ENCODE assay signal across 1 cellular context in the genomic region with DNA sequence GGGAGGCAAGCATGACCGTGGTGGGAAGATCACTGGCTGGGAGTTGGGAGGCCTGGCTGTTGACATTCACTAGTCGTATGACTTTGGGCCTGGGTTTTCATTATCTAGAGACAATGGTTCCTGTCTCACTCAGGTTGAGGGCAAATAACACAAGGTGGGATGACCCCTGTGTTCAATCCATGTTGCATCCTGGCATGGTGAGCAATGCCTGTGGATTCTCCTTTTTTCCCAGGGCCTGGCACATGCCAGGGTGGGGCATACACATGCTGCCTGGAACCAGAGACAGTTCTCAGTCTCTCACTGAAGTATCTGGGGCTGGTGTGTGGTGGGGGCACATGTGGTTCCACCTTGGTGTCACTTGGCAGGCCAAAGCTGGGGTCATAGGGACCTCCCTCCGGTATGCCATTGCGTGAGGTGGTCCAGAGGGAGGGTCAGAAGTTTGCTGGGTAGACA.
TF ChIP-seq lines count a peak whose summit lies in the region.

No MANE protein-coding gene starts in this region.

TF ChIP-seq in K562, 482 proteins besides CTCF, POLR2A, EP300 and RAD21:
- TF ChIP-seq POU5F1 (IDR thresholded peaks at IDR 0.05; ENCODE audit: borderline replicate concordance, low read depth, low read length, partially characterized antibody) (no peak), NR4A1 (CRISPR knock-in tag; IDR thresholded peaks at IDR 0.05) (no peak), NR4A1 (tag; IDR thresholded peaks at IDR 0.05) (0 out of 2 replicates have a peak, but pooled peaks have one; percentile 32), FOXK2 (conservative IDR thresholded peaks at IDR 0.05 in 1 of 2, IDR thresholded peaks at IDR 0.05 in 1 of 2; ENCODE audit: low read depth in 2 of 2) (0 out of 4 replicates have a peak, but pooled peaks of 1 of the 2 experiments have one; percentile 20), ZFPM2 (CRISPR knock-in tag; IDR thresholded peaks at IDR 0.05) (no peak), ARHGAP35 (IDR thresholded peaks at IDR 0.05; ENCODE audit: partially characterized antibody) (no peak)
- TF ChIP-seq, protein P1, sequence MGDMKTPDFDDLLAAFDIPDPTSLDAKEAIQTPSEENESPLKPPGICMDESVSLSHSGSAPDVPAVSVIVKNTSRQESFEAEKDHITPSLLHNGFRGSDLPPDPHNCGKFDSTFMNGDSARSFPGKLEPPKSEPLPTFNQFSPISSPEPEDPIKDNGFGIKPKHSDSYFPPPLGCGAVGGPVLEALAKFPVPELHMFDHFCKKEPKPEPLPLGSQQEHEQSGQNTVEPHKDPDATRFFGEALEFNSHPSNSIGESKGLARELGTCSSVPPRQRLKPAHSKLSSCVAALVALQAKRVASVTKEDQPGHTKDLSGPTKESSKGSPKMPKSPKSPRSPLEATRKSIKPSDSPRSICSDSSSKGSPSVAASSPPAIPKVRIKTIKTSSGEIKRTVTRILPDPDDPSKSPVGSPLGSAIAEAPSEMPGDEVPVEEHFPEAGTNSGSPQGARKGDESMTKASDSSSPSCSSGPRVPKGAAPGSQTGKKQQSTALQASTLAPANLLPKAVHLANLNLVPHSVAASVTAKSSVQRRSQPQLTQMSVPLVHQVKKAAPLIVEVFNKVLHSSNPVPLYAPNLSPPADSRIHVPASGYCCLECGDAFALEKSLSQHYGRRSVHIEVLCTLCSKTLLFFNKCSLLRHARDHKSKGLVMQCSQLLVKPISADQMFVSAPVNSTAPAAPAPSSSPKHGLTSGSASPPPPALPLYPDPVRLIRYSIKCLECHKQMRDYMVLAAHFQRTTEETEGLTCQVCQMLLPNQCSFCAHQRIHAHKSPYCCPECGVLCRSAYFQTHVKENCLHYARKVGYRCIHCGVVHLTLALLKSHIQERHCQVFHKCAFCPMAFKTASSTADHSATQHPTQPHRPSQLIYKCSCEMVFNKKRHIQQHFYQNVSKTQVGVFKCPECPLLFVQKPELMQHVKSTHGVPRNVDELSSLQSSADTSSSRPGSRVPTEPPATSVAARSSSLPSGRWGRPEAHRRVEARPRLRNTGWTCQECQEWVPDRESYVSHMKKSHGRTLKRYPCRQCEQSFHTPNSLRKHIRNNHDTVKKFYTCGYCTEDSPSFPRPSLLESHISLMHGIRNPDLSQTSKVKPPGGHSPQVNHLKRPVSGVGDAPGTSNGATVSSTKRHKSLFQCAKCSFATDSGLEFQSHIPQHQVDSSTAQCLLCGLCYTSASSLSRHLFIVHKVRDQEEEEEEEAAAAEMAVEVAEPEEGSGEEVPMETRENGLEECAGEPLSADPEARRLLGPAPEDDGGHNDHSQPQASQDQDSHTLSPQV (IDR thresholded peaks at IDR 0.05), result peak; percentile 29; the same call in 1 of the 2 replicates
- TF ChIP-seq, protein P2, sequence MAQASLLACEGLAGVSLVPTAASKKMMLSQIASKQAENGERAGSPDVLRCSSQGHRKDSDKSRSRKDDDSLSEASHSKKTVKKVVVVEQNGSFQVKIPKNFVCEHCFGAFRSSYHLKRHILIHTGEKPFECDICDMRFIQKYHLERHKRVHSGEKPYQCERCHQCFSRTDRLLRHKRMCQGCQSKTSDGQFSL (CRISPR knock-in tag; IDR thresholded peaks at IDR 0.05), result no peak
- TF ChIP-seq, protein P2 (tag; IDR thresholded peaks at IDR 0.05), result 0 out of 4 replicates have a peak, but pooled peaks of 1 of the 2 experiments have one; percentile 22
TF ChIP-seq in K562: peak in this region for 4.
